In the genomic region with DNA sequence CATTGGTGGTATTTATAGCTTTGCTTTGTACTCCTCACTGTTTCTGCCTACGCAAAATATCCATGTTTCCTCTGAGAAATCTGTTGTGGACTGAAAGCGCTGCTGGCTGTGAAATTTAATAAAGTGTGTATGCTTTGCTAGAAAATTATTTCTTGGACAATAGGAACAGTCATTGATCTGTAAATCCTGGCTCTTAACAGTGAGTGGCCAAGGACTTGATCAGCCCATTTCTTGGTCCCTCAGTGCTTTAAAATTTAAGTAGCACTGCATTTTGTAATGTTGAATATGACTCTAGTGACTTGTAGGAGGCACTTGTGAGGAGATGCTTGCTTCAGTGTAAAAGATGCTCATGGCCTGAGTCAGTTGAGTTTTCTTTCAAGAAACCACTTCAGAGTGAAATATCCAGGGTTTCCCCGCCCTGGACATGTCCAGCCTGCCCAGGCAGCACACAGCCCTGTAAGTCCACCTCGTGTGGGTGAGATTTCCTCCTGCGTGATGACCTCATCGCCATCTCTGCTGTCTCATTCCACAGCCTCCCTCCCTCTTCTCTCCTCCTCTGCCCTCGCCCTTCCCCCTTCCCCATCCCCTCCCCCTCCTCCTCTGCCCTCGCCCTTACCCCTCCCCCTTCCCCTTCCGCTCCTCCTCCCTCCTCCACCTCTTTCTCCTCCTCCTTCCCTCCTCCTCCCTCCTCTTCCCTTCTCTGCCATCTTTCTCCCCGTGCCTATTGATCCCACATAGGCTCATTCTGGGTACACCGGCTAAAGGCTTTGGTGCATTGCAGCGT, we compare ENCODE assay signal across 8 cellular contexts. TPM values are rescaled to one million over a fixed set of nuclear protein-coding genes. Genes with fewer than 3 reads are reported as not detected.
DNase-seq lines count a peak whose midpoint lies in the region; ATAC-seq lines count a peak whose summit lies in the region.

No MANE protein-coding gene starts in this region.

- peak overlapping the region; percentile 72 for H3K27ac Mint-ChIP-seq in activated CD4-positive, alpha-beta T cell treated with anti-CD3 and anti-CD28 coated beads, Interleukin-2, amount 10 ng/mL, durations not matched to agents 24 days and 14 days

- H3K27me3 Mint-ChIP-seq in activated CD4-positive, alpha-beta T cell treated with anti-CD3 and anti-CD28 coated beads, Interleukin-2, amount 10 ng/mL, durations not matched to agents 24 days and 14 days = no peaks in the 10 kb centered on the region

- peak overlapping the region; percentile 77 for H3K27ac ChIP-seq in temporal lobe (ENCODE audit: low read depth, low read length)

- H3K9me3 Mint-ChIP-seq in activated CD4-positive, alpha-beta T cell treated with anti-CD3 and anti-CD28 coated beads, Interleukin-2, amount 10 ng/mL, durations not matched to agents 24 days and 14 days = no peaks in the 10 kb centered on the region

- intact Hi-C loops in activated CD4-positive, alpha-beta T cell treated with anti-CD3 and anti-CD28 coated beads, Interleukin-2, amount 10 ng/mL, durations not matched to agents 24 days and 14 days (cut with micrococcal nuclease) = no loop called here

- peaks cover 23% of the 10 kb centered on the region for H3K36me3 Mint-ChIP-seq in activated CD4-positive, alpha-beta T cell treated with anti-CD3 and anti-CD28 coated beads, Interleukin-2, amount 10 ng/mL, durations not matched to agents 24 days and 14 days (ENCODE audit: low read depth)

- ATAC-seq in HG03159 (IDR thresholded peaks at IDR 0.05; ENCODE audit: unreplicated experiment) = no peak

- DNase-seq in activated CD4-positive, alpha-beta T cell treated with anti-CD3 and anti-CD28 coated beads, Interleukin-2, amount 10 ng/mL, durations not matched to agents 24 days and 14 days = no peak
- no peak for DNase-seq in activated CD4-positive, alpha-beta T cell treated with anti-CD3 and anti-CD28 coated beads, Interleukin-2, amount 50 U/mL, for 4 hours
- peak; percentile 99 for DNase-seq in amniotic epithelial cell (ENCODE audit: low read depth)
- peak; percentile 46 for DNase-seq in iPS DF 4.7 (ENCODE audit: extremely low read depth, low spot score)
- DNase-seq in NCI-H1417 (lab: John Stamatoyannopoulos, UW) = no peak
- DNase-seq in activated CD8-positive, alpha-beta memory T cell treated with anti-CD3 and anti-CD28 coated beads, Interleukin-2, amount 50 U/mL, for 48 hours = no peak

- H3K4me3 Mint-ChIP-seq in activated CD4-positive, alpha-beta T cell treated with anti-CD3 and anti-CD28 coated beads, Interleukin-2, amount 10 ng/mL, durations not matched to agents 24 days and 14 days = peak overlapping the region; percentile 26

- peaks cover 27% of the 10 kb centered on the region for H3K4me1 Mint-ChIP-seq in activated CD4-positive, alpha-beta T cell treated with anti-CD3 and anti-CD28 coated beads, Interleukin-2, amount 10 ng/mL, durations not matched to agents 24 days and 14 days

RNA-seq across cellular contexts. Expression of gene NCS1, which starts 34.1 kb away (rescaled TPM):
- 5.3 and 5.4 TPM in 2 replicates for total RNA-seq in activated CD4-positive, alpha-beta T cell treated with anti-CD3 and anti-CD28 coated beads, Interleukin-2, amount 10 ng/mL, durations not matched to agents 24 days and 14 days
- 138 TPM for total RNA-seq in temporal lobe

Comparison
In these comparisons a context has a peak if more than half of its experiments do, and no peak if none do; other contexts are left out.
1. DNase-seq: peak in amniotic epithelial cell (single experiment) and iPS DF 4.7 (single experiment); none in activated CD4-positive, alpha-beta T cell treated with anti-CD3 and anti-CD28 coated beads, Interleukin-2, amount 10 ng/mL, durations not matched to agents 24 days and 14 days (single experiment), activated CD4-positive, alpha-beta T cell treated with anti-CD3 and anti-CD28 coated beads, Interleukin-2, amount 50 U/mL, for 4 hours (0 of 2), NCI-H1417 (0 of 3) and activated CD8-positive, alpha-beta memory T cell treated with anti-CD3 and anti-CD28 coated beads, Interleukin-2, amount 50 U/mL, for 48 hours (single experiment).
2. RNA of gene NCS1, which starts 34.1 kb away (total RNA-seq): 138 TPM in temporal lobe (single experiment); 5.3 to 5.4 TPM in activated CD4-positive, alpha-beta T cell treated with anti-CD3 and anti-CD28 coated beads, Interleukin-2, amount 10 ng/mL, durations not matched to agents 24 days and 14 days; every median in the first group is over 10 times any median in the second.